Comparison of ENCODE assay signal across 17 cellular contexts in the genomic region with DNA sequence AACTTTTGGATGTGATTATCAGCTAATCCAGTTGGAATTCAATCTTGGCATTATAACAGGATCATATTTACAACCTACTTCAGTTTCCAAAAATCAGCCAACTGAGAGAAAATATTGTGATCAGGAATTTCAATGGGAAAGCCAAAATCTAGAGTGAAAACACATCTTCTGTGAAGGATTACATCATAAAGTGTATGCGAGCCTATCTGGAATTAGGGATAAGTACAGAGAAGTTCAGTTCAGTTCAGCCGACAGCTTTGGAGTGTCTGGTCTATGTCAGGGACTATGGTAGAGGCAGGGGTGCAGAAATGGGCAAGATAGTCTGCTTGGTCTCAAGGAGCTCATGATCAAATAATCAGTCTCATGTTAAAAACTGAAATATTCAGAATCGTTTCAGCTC. TPM values are rescaled to one million over a fixed set of nuclear protein-coding genes. Genes with fewer than 3 reads are reported as not detected.
A peak's percentile ranks its signal among the peaks of the same experiment; 100 is the strongest.
DNase-seq lines count a peak whose midpoint lies in the region; ATAC-seq and TF ChIP-seq lines count a peak whose summit lies in the region.
"Had no signal": no experiment of that assay in that cellular context is flagged by ENCODE, and none has a peak within 500 bp of the region (broad histone marks: within the 10 kb centered on the region; RNA-seq: fewer than 3 reads in every experiment).

No MANE protein-coding gene starts in this region.

- no peaks in the 10 kb centered on the region for H3K4me1 ChIP-seq in GM23338 (ENCODE audit: insufficient read depth)
- H3K4me1 ChIP-seq in right atrium auricular region, result peaks cover 0 to 9% of the 10 kb centered on the region in 2 donors
- H3K4me1 ChIP-seq in skeletal muscle satellite cell (ENCODE audit: control insufficient read depth, insufficient read depth, low read length), result peaks cover 51% of the 10 kb centered on the region
- H3K4me1 ChIP-seq: BE2C had no signal

- H3K4me3 Mint-ChIP-seq in GM23338 (no peak overlapping the region), chondrocyte (ENCODE audit: unreplicated experiment) (no peak overlapping the region)
- H3K4me3 Mint-ChIP-seq: activated CD4-positive, alpha-beta T cell treated with anti-CD3 and anti-CD28 coated beads, Interleukin-2, amount 10 ng/mL, durations not matched to agents 7 days and 5 days; activated naive CD4-positive, alpha-beta T cell treated with anti-CD3 and anti-CD28 coated beads, Interleukin-2, amount 50 U/mL, for 24 hours; naive B cell had no signal

- no peaks in the 10 kb centered on the region for H3K9me2 ChIP-seq in GM23338 (ENCODE audit: insufficient read depth)

- H3K9ac ChIP-seq in skeletal muscle satellite cell (ENCODE audit: low read depth, low read length), result peak overlapping the region; percentile 72

- H3K36me3 Mint-ChIP-seq in GM23338 (ENCODE audit: low read depth), result peaks cover 1% of the 10 kb centered on the region; the same call in 2 of the 3 replicates
- peaks cover 2% of the 10 kb centered on the region for H3K36me3 Mint-ChIP-seq in chondrocyte (ENCODE audit: low read depth)
- H3K36me3 Mint-ChIP-seq: activated naive CD4-positive, alpha-beta T cell treated with anti-CD3 and anti-CD28 coated beads, Interleukin-2, amount 50 U/mL, for 24 hours; naive B cell had no signal

- H3F3A ChIP-seq in GM23338 (replicated peaks; ENCODE audit: low read depth), result no peaks in the 10 kb centered on the region

- H3K9me3 ChIP-seq in right atrium auricular region (no peaks in the 10 kb centered on the region), skeletal muscle satellite cell (replicated peaks; ENCODE audit: low read length) (no peaks in the 10 kb centered on the region)
- H3K9me3 ChIP-seq: BE2C, SJCRH30, upper lobe of left lung had no signal

- ATAC-seq in GM23338 (no peak), HG02884 (IDR thresholded peaks at IDR 0.05; ENCODE audit: unreplicated experiment) (no peak)
- ATAC-seq: K562 had no signal

- H3K27me3 Mint-ChIP-seq in GM23338 (ENCODE audit: insufficient read depth, low read depth, poor library complexity), result no peaks in the 10 kb centered on the region
- no peaks in the 10 kb centered on the region for H3K27me3 Mint-ChIP-seq in chondrocyte (ENCODE audit: low read depth)

- no peak for DNase-seq in GM23338 (ENCODE audit: low spot score)
- DNase-seq in chondrocyte (ENCODE audit: low spot score), result no peak
- DNase-seq in right atrium auricular region (ENCODE audit: low spot score), result no peak
- DNase-seq in NAMALWA (ENCODE audit: low spot score), result no peak
- no peak for DNase-seq in HEK293T (ENCODE audit: extremely low spot score)
- no peak for DNase-seq in NCI-H1694 (lab: John Stamatoyannopoulos, UW)
- DNase-seq: activated CD4-positive, alpha-beta T cell treated with anti-CD3 and anti-CD28 coated beads, Interleukin-2, amount 10 ng/mL, durations not matched to agents 7 days and 5 days; BE2C; naive B cell; NCI-H1417 treated with DMSO at 0.1 percent for 48 hours; SJCRH30; stimulated activated CD4-positive, alpha-beta T cell treated with anti-CD3 and anti-CD28 coated beads, Interleukin-4, amount 100 ng/mL, for 1 hour; upper lobe of left lung had no signal

- no peak overlapping the region for H3K27ac Mint-ChIP-seq in GM23338
- peak overlapping the region; percentile 15 for H3K27ac Mint-ChIP-seq in chondrocyte (ENCODE audit: unreplicated experiment)
- H3K27ac Mint-ChIP-seq: activated CD4-positive, alpha-beta T cell treated with anti-CD3 and anti-CD28 coated beads, Interleukin-2, amount 10 ng/mL, durations not matched to agents 7 days and 5 days; activated naive CD4-positive, alpha-beta T cell treated with anti-CD3 and anti-CD28 coated beads, Interleukin-2, amount 50 U/mL, for 24 hours had no signal

- H3K9me3 Mint-ChIP-seq in GM23338 (peaks cover 2% of the 10 kb centered on the region), chondrocyte (ENCODE audit: low read depth) (peaks cover 1% of the 10 kb centered on the region)
- H3K9me3 Mint-ChIP-seq: activated CD4-positive, alpha-beta T cell treated with anti-CD3 and anti-CD28 coated beads, Interleukin-2, amount 10 ng/mL, durations not matched to agents 7 days and 5 days; activated naive CD4-positive, alpha-beta T cell treated with anti-CD3 and anti-CD28 coated beads, Interleukin-2, amount 50 U/mL, for 24 hours; naive B cell had no signal

- POLR2A ChIA-PET in HEK293T (lab: Yijun Ruan, JAX), result no interaction called here

- H3K4me3 ChIP-seq in GM23338 (no peak overlapping the region), right atrium auricular region (no peak overlapping the region), skeletal muscle satellite cell (ENCODE audit: low read length) (peak overlapping the region; percentile 16)
- H3K4me3 ChIP-seq: K562, SJCRH30, upper lobe of left lung had no signal

- H3K36me3 ChIP-seq in GM23338 (ENCODE audit: insufficient read depth) (no peaks in the 10 kb centered on the region), right atrium auricular region (no peaks in the 10 kb centered on the region), skeletal muscle satellite cell (ENCODE audit: insufficient read depth, low read length) (no peaks in the 10 kb centered on the region)
- H3K36me3 ChIP-seq: BE2C, SJCRH30, upper lobe of left lung had no signal

- peak overlapping the region; percentile 1; the same call in 1 of the 2 replicates for H2AFZ ChIP-seq in GM23338

- H3K27ac ChIP-seq in GM23338 (ENCODE audit: low read depth) (no peak overlapping the region), right atrium auricular region (peak overlapping the region; percentile 27 to 36)
- H3K27ac ChIP-seq: SJCRH30 had no signal

- no peak overlapping the region for H3K4me2 ChIP-seq in GM23338
- H3K4me2 ChIP-seq in skeletal muscle satellite cell (ENCODE audit: low read length), result peak overlapping the region; percentile 44

- H3K79me2 ChIP-seq in GM23338 (replicated peaks; ENCODE audit: insufficient read depth), result no peaks in the 10 kb centered on the region

- no peak for TF ChIP-seq CTCF in GM23338 (conservative IDR thresholded peaks at IDR 0.05; ENCODE audit: low read depth in 2 of 2)
- TF ChIP-seq CTCF in chondrocyte (IDR thresholded peaks at IDR 0.05), result no peak
- no peak for TF ChIP-seq CTCF in right atrium auricular region (IDR thresholded peaks at IDR 0.05)

- no peaks in the 10 kb centered on the region for H3K27me3 ChIP-seq in GM23338 (ENCODE audit: insufficient read depth)
- H3K27me3 ChIP-seq in right atrium auricular region, result no peaks in the 10 kb centered on the region
- no peaks in the 10 kb centered on the region for H3K27me3 ChIP-seq in skeletal muscle satellite cell (ENCODE audit: control insufficient read depth, insufficient read depth, low read length)
- H3K27me3 ChIP-seq: BE2C, SJCRH30, upper lobe of left lung had no signal

- CTCF ChIA-PET in HEK293T (lab: Yijun Ruan, JAX), result no interaction called here

- H4K20me1 ChIP-seq in GM23338 (replicated peaks; ENCODE audit: insufficient read depth), result no peaks in the 10 kb centered on the region

- no peaks in the 10 kb centered on the region for H3K4me1 Mint-ChIP-seq in GM23338
- H3K4me1 Mint-ChIP-seq in chondrocyte (ENCODE audit: low read depth), result peaks cover 40% of the 10 kb centered on the region
- H3K4me1 Mint-ChIP-seq: activated CD4-positive, alpha-beta T cell treated with anti-CD3 and anti-CD28 coated beads, Interleukin-2, amount 10 ng/mL, durations not matched to agents 7 days and 5 days; activated naive CD4-positive, alpha-beta T cell treated with anti-CD3 and anti-CD28 coated beads, Interleukin-2, amount 50 U/mL, for 24 hours; naive B cell had no signal

TF ChIP-seq in GM23338, 12 proteins besides CTCF, POLR2A, EP300 and RAD21 (continues in another document):
- TF ChIP-seq CREB1 (CRISPR knock-in tag; IDR thresholded peaks at IDR 0.05; ENCODE audit: low read depth) (no peak), POLR2AphosphoS5 (IDR thresholded peaks at IDR 0.05; ENCODE audit: low read depth) (no peak), ZNF331 (CRISPR knock-in tag; IDR thresholded peaks at IDR 0.05; ENCODE audit: low read depth) (no peak)

TF ChIP-seq in HEK293T, 16 proteins besides CTCF, POLR2A, EP300 and RAD21:
- TF ChIP-seq FOXA1 (IDR thresholded peaks at IDR 0.05), result no peak

RNA-seq across cellular contexts. Expression of gene PRIM2, which starts 12.3 kb away (rescaled TPM):
- total RNA-seq in GM23338 (2014; rRNA removed; shearing (Covaris generic)), result 65.3 and 75.2 TPM in 2 replicates
- polyA plus RNA-seq in GM23338 (2016; fragmentation: Nextera tagmentation; extraction: Ambion mirVana), result 37.2 and 45.5 TPM in 2 replicates
- 10.8 to 19.1 TPM (median 11.6 TPM) in 3 replicates for total RNA-seq in chondrocyte
- 1 to 10 TPM; 2.8 to 4.3 TPM for total RNA-seq in right atrium auricular region
- total RNA-seq in skeletal muscle satellite cell (2012; rRNA removed), result 46.1 and 51.3 TPM in 2 replicates
